ENCODE assay signal across 1 cellular context in the genomic region with DNA sequence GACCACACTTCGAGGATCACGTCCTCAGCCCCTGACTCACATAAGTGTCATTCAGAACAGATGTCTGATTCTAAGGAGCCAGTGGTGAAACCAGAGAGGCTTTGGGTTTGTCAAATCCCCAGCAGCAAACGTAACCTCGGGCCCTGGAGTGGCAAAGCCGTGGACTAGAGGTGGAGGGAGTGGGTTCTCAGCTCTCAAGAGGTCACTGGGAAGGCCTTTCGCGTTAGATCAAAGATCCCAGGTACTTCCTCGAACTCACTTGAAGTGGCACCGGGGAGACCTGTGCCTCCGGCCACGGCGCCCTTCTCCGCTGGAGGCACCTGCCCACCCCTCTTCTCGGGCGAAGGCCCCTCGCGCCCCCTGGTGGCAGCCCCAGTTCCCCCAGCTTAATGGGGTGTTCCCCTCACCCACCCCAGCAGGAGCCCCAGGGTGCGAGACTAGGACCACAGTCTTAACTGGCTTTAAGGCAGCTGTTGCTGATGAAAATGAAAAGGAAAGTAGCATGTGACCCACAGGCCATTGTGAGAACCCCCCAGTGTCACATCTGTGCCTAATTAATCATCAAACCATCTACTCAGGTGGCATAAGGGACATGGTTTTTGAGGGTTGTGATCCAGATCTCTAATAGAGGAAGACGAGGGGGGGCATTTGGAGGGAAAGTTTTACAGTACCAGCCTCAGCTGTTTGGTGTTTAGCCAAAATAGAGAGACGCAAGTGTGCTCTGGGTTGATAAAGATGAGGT.
TF ChIP-seq lines count a peak whose summit lies in the region.

No MANE protein-coding gene starts in this region.

TF ChIP-seq in H1, 55 proteins besides CTCF, POLR2A, EP300 and RAD21:
- TF ChIP-seq SP1 (IDR thresholded peaks at IDR 0.05; ENCODE audit: low read depth, low read length) (no peak), JUN (IDR thresholded peaks at IDR 0.05; ENCODE audit: low read depth, low read length) (no peak), NANOG (IDR thresholded peaks at IDR 0.05; ENCODE audit: insufficient read depth, low read depth, low read length, poor library complexity, severe bottlenecking) (peak; percentile 18), EZH2 (IDR thresholded peaks at IDR 0.05; ENCODE audit: low read depth, low read length, severe bottlenecking) (no peak), CBX5 (IDR thresholded peaks at IDR 0.05; ENCODE audit: low read depth, low read length) (no peak), SUZ12 (IDR thresholded peaks at IDR 0.05; ENCODE audit: low read length) (peak; percentile 17; the same call in 1 of the 2 replicates), PHF8 (conservative IDR thresholded peaks at IDR 0.05; ENCODE audit: low read depth, low read length) (no peak), JUND (IDR thresholded peaks at IDR 0.05; ENCODE audit: low read length) (peak; percentile 44; the same call in 1 of the 2 replicates), RBBP5 (IDR thresholded peaks at IDR 0.05; ENCODE audit: borderline replicate concordance, low read depth, low read length) (no peak), TCF12 (IDR thresholded peaks at IDR 0.05; ENCODE audit: low read depth, low read length) (no peak), CHD2 (IDR thresholded peaks at IDR 0.05; ENCODE audit: low read length) (peak; percentile 70), GABPA (IDR thresholded peaks at IDR 0.05; ENCODE audit: borderline replicate concordance, insufficient read depth, low read length) (peak; percentile 26; the same call in 1 of the 2 replicates), RXRA (IDR thresholded peaks at IDR 0.05; ENCODE audit: insufficient read depth, low read depth, low read length) (no peak), RNF2 (IDR thresholded peaks at IDR 0.05; ENCODE audit: borderline replicate concordance, low read depth, low read length, missing control alignments, poor library complexity, severe bottlenecking) (no peak), SIN3A (conservative IDR thresholded peaks at IDR 0.05 in 1 of 2, IDR thresholded peaks at IDR 0.05 in 1 of 2; ENCODE audit: low read depth in 1 of 2, low read length in 2 of 2) (peak in 1 of 2 experiments; percentile 56; a peak in 2 of 4 replicates), RFX5 (IDR thresholded peaks at IDR 0.05; ENCODE audit: borderline replicate concordance, low read depth, low read length) (peak; percentile 23; the same call in 1 of the 2 replicates), YY1 (IDR thresholded peaks at IDR 0.05; ENCODE audit: low read depth, low read length) (0 out of 2 replicates have a peak, but pooled peaks have one; percentile 30)
- TF ChIP-seq, protein P1, sequence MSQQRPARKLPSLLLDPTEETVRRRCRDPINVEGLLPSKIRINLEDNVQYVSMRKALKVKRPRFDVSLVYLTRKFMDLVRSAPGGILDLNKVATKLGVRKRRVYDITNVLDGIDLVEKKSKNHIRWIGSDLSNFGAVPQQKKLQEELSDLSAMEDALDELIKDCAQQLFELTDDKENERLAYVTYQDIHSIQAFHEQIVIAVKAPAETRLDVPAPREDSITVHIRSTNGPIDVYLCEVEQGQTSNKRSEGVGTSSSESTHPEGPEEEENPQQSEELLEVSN (IDR thresholded peaks at IDR 0.05): peak; percentile 56
- TF ChIP-seq, protein P2, sequence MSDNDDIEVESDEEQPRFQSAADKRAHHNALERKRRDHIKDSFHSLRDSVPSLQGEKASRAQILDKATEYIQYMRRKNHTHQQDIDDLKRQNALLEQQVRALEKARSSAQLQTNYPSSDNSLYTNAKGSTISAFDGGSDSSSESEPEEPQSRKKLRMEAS (IDR thresholded peaks at IDR 0.05): peak; percentile 58
